Comparison of ENCODE assay signal across 8 cellular contexts in the genomic region with DNA sequence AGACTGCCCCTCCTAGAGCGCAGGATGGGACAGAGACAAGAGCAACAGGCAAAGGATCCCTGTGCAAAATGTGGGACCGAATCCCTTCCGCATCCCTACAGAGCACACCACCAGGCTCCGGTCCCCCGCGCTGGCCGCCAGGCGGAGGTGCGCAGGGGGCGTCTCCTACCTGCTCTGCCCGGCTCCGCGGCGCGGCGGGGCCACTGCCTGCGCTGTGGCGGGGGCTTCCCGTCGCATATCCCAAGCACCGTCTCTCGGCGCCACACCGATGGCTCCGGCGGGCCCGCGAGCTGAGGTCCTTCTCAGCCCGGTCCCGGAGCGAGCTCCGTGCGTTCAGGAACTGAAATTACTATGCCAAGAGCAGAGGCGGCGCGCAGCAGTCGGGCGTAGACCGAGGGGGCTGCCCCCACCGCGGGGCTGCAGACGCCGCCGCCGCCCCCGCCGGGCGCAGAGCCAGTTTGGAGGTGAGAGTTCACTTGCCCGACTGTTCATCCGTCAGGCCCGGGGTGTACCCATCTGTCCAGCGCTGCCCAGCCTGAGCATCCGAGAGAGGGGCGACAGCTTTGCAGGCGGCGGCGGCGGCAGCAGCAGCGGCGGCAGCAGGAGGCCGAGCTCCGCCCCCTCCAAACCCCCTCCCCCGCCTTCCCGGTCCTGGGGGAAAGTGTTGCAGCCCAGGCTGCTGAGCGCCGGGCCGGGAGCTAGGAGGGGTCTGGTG. TPM values are rescaled to one million over a fixed set of nuclear protein-coding genes. Genes with fewer than 3 reads are reported as not detected.
DNase-seq lines count a peak whose midpoint lies in the region; ATAC-seq and TF ChIP-seq lines count a peak whose summit lies in the region.

A gene (minus strand): TSS at position 355 of the 715 bp plus-strand sequence. CDS start 57,690 bp downstream, outside the sequence.

- H3K36me3 Mint-ChIP-seq in progenitor cell of endocrine pancreas (ENCODE audit: insufficient read depth), result no peaks in the 10 kb centered on the region

- 13% methylated on average over 9 of the region's 67 CpGs for WGBS in SK-N-SH (ENCODE audit: low lambda C conversion rate)
- 0 to 1% methylated on average over 65 to 67 of the region's 67 CpGs for WGBS in heart right ventricle, 2 donors

- H3K9me3 ChIP-seq in SK-N-SH (no peaks in the 10 kb centered on the region), heart right ventricle (no peaks in the 10 kb centered on the region)

- H3K4me1 ChIP-seq in SK-N-SH (ENCODE audit: control insufficient read depth in 1 of 2, insufficient read depth in 2 of 2, low read depth in 1 of 2, low read length in 1 of 2) (peaks cover 0 to 7% of the 10 kb centered on the region in 2 experiments; a peak in 1 of 4 replicates), heart right ventricle (peaks cover 0 to 46% (median 12%) of the 10 kb centered on the region in 9 donors)

- peaks cover 7% of the 10 kb centered on the region; the same call in 1 of the 2 replicates for H3K27me3 ChIP-seq in SK-N-SH (ENCODE audit: insufficient read depth)
- H3K27me3 ChIP-seq in heart right ventricle, result peaks cover 0 to 7% (median 0%) of the 10 kb centered on the region in 7 donors

- POLR2A ChIA-PET in SK-N-SH (lab: Yijun Ruan, JAX), result interaction anchor here (0.7 kb wide), 1 partner anchor 432 kb away, joined by 3 read pairs; no protein-coding TSS in a partner anchor

- no peaks in the 10 kb centered on the region for H3K79me2 ChIP-seq in SK-N-SH (ENCODE audit: insufficient read depth)

- H3K4me3 ChIP-seq in SK-N-SH (ENCODE audit: low read depth in 2 of 2, low read length in 1 of 2) (peak within 1 kb of the TSS; percentile 60), heart right ventricle (peak within 1 kb of the TSS; percentile 34 to 87 (median 77))

- ATAC-seq in GM18909 (IDR thresholded peaks at IDR 0.05; ENCODE audit: poor library complexity, unreplicated experiment), result peak; percentile 75
- ATAC-seq in HG03457 (IDR thresholded peaks at IDR 0.05; ENCODE audit: unreplicated experiment), result peak; percentile 76
- ATAC-seq in heart right ventricle, result peak; percentile 59 to 87 (median 75)

- no peaks in the 10 kb centered on the region for H3F3A ChIP-seq in SK-N-SH (replicated peaks; ENCODE audit: insufficient read depth)

- no peaks in the 10 kb centered on the region for H3K36me3 ChIP-seq in SK-N-SH (replicated peaks in 1 of 2; ENCODE audit: control insufficient read depth in 1 of 2, insufficient read depth in 2 of 2, low read length in 1 of 2)
- no peaks in the 10 kb centered on the region for H3K36me3 ChIP-seq in heart right ventricle

- TF ChIP-seq RAD21 in SK-N-SH (IDR thresholded peaks at IDR 0.05; ENCODE audit: low read length), result no peak

- H3K9me2 ChIP-seq in SK-N-SH, result no peaks in the 10 kb centered on the region

- H3K27ac Mint-ChIP-seq in progenitor cell of endocrine pancreas, result peak within 1 kb of the TSS; percentile 43

- TF ChIP-seq CTCF in SK-N-SH (IDR thresholded peaks at IDR 0.05) (no peak; the same call in 1 of the 2 replicates), heart right ventricle (IDR thresholded peaks at IDR 0.05) (no peak), progenitor cell of endocrine pancreas (IDR thresholded peaks at IDR 0.05; ENCODE audit: unreplicated experiment) (peak; percentile 65)

- peaks cover 32% of the 10 kb centered on the region for H3K4me1 Mint-ChIP-seq in progenitor cell of endocrine pancreas (ENCODE audit: low read depth)

- H3K9me3 Mint-ChIP-seq in progenitor cell of endocrine pancreas (ENCODE audit: low read depth), result no peaks in the 10 kb centered on the region

- CTCF ChIA-PET in SK-N-SH (lab: Yijun Ruan, JAX), result interaction anchor here (0.8 to 1.5 kb wide), 6 partner anchors 13 to 545 kb away, joined by 3 to 5 read pairs (median 4); no protein-coding TSS in a partner anchor

- H3K27ac ChIP-seq in SK-N-SH (ENCODE audit: low read depth in 2 of 2, low read length in 1 of 2) (peak within 1 kb of the TSS in 1 of 2 experiments; percentile 2; a peak in 1 of 4 replicates), heart right ventricle (peak within 1 kb of the TSS; percentile 25 to 93 (median 79))

- peak within 1 kb of the TSS; percentile 82 for H3K4me2 ChIP-seq in SK-N-SH

- 0 out of 2 replicates have a peak within 1 kb of the TSS, but pooled peaks have one; percentile 3 for H3K9ac ChIP-seq in SK-N-SH

- TF ChIP-seq EP300 in SK-N-SH (IDR thresholded peaks at IDR 0.05; ENCODE audit: borderline replicate concordance in 1 of 2, low read depth in 1 of 2, low read length in 1 of 2), result no peak

- intact Hi-C loops in heart right ventricle (cut with DNase I), result loop anchor here in 6 of 10 donors (5.0 to 10.0 kb wide), 5 partner anchors 63 to 127 kb away; no protein-coding TSS in a partner anchor

- peak within 1 kb of the TSS; percentile 85 for H3K4me3 Mint-ChIP-seq in progenitor cell of endocrine pancreas (ENCODE audit: low read depth)

- no peaks in the 10 kb centered on the region for H3K27me3 Mint-ChIP-seq in progenitor cell of endocrine pancreas

- no peaks in the 10 kb centered on the region for H4K20me1 ChIP-seq in SK-N-SH (ENCODE audit: insufficient read depth)

- H2AFZ ChIP-seq in SK-N-SH (ENCODE audit: low read depth), result peak within 1 kb of the TSS; percentile 86

- DNase-seq in 8988T (peak; percentile 17), SK-N-SH (peak; percentile 86), heart right ventricle (peak; percentile 62 to 73), progenitor cell of endocrine pancreas (ENCODE audit: low spot score, unreplicated experiment) (peak; percentile 50), middle frontal gyrus (ENCODE audit: extremely low spot score, low spot score) (no peak)
- peak; percentile 22 for DNase-seq in activated naive CD8-positive, alpha-beta T cell treated with anti-CD3 and anti-CD28 coated beads, Interleukin-2, amount 50 U/mL, for 16 hours (ENCODE audit: low read depth, low spot score)

TF ChIP-seq in SK-N-SH, 30 proteins besides CTCF, POLR2A, EP300 and RAD21:
- TF ChIP-seq FOSL2 (IDR thresholded peaks at IDR 0.05; ENCODE audit: borderline replicate concordance, low read depth) (no peak), FOXJ3 (CRISPR knock-in tag; IDR thresholded peaks at IDR 0.05) (no peak)
- TF ChIP-seq, protein P1, sequence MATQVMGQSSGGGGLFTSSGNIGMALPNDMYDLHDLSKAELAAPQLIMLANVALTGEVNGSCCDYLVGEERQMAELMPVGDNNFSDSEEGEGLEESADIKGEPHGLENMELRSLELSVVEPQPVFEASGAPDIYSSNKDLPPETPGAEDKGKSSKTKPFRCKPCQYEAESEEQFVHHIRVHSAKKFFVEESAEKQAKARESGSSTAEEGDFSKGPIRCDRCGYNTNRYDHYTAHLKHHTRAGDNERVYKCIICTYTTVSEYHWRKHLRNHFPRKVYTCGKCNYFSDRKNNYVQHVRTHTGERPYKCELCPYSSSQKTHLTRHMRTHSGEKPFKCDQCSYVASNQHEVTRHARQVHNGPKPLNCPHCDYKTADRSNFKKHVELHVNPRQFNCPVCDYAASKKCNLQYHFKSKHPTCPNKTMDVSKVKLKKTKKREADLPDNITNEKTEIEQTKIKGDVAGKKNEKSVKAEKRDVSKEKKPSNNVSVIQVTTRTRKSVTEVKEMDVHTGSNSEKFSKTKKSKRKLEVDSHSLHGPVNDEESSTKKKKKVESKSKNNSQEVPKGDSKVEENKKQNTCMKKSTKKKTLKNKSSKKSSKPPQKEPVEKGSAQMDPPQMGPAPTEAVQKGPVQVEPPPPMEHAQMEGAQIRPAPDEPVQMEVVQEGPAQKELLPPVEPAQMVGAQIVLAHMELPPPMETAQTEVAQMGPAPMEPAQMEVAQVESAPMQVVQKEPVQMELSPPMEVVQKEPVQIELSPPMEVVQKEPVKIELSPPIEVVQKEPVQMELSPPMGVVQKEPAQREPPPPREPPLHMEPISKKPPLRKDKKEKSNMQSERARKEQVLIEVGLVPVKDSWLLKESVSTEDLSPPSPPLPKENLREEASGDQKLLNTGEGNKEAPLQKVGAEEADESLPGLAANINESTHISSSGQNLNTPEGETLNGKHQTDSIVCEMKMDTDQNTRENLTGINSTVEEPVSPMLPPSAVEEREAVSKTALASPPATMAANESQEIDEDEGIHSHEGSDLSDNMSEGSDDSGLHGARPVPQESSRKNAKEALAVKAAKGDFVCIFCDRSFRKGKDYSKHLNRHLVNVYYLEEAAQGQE (IDR thresholded peaks at IDR 0.05; ENCODE audit: low read depth, low read length), result no peak

RNA-seq across cellular contexts. Expression of the gene that starts here (rescaled TPM):
- polyA plus RNA-seq in SK-N-SH (2012; rRNA removed) (not detected in 2 replicates), heart right ventricle (1 to 10 TPM; 1.7 to 3.0 TPM)
- under 0.01 TPM in 2 replicates for polyA plus RNA-seq in SK-N-SH (2012; cell fraction: cytosol; rRNA removed)
- polyA plus RNA-seq in SK-N-SH (2012; cell fraction: nucleus; rRNA removed), result under 0.01 TPM in 2 replicates
- total RNA-seq in heart right ventricle (10 to 100 TPM in 4 of 10 donors, 1 to 10 TPM in 6; 4.3 to 12.2 (median 9.8) TPM), progenitor cell of endocrine pancreas (14.8 and 16.0 TPM in 2 replicates)

Comparison
In these comparisons a context has a peak if more than half of its experiments do, and no peak if none do; other contexts are left out.
1. Peak in DNase-seq, H3K4me3 ChIP-seq, H3K9ac ChIP-seq and H3K4me2 ChIP-seq in SK-N-SH; RNA of the gene not detected or under 1 TPM.